8 cellular contexts compared by ENCODE assay signal in the genomic region with DNA sequence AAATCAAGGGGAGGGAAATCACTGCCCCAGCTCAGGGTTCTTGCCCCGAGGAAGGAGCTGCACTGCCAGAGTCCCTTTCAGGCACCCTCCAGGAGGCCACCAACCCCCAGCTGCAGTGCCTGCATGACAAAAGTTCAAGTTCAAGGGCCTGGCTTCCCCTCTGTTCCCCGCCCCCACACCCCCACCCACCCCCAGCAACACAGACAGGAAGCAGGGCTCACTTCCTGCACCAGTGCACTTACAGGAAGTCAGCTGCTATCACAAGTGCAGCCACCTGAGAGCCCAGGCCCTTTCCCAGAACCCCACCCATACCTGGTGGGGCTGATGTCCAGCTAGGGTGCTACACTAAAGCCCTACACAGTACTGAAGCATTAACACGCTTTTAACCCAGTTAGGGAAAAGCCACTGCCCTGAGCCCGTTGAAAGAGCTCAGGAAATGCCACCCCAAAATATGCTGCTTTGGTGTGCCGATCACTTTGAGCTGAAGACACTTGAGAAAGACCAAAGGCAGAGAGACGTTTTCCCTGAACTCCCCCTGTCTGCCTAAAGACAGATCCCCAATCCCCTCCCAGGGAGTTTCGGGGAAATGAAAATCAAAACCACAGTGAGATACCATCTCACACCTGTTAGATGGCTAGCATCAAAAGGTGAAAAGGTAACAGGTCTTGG.
DNase-seq lines count a peak whose midpoint lies in the region; ATAC-seq and TF ChIP-seq lines count a peak whose summit lies in the region.

No MANE protein-coding gene starts in this region.

- no peak overlapping the region for H3K27ac Mint-ChIP-seq in endothelial cell (ENCODE audit: unreplicated experiment)

- ATAC-seq in GM19467 (IDR thresholded peaks at IDR 0.05; ENCODE audit: unreplicated experiment) (peak; percentile 55), HG03521 (IDR thresholded peaks at IDR 0.05; ENCODE audit: unreplicated experiment) (peak; percentile 43)

- H3K4me3 Mint-ChIP-seq in endothelial cell (ENCODE audit: unreplicated experiment), result no peak overlapping the region

- WGBS in lower leg skin, 2 donors, result 53 to 57% methylated on average over 7 of the region's 7 CpGs

- no peak overlapping the region for H3K4me3 ChIP-seq in lower leg skin (ENCODE audit: low read depth, poor library complexity, severe bottlenecking)

- TF ChIP-seq CTCF in lower leg skin (IDR thresholded peaks at IDR 0.05), result no peak
- no peak for TF ChIP-seq CTCF in endothelial cell (IDR thresholded peaks at IDR 0.05; ENCODE audit: unreplicated experiment)

- DNase-seq in activated T-cell treated with anti-CD3 and anti-CD28 coated beads, Interleukin-2, amount 50 U/mL, for 1 hour, result peak; percentile 59
- DNase-seq in stimulated activated CD4-positive, alpha-beta T cell treated with anti-CD3 and anti-CD28 coated beads, Interleukin-1b, Interleukin-23, amount 100 ng/mL, for 48 hours, result peak; percentile 56
- no peak for DNase-seq in lower leg skin (ENCODE audit: low spot score in 2 of 2)
- no peak for DNase-seq in endothelial cell (ENCODE audit: low spot score)
- no peak for DNase-seq in SW 1271 (lab: John Stamatoyannopoulos, UW)
- no peak for DNase-seq in HUDEP-2 (lab: John Stamatoyannopoulos, UW; ENCODE audit: unreplicated experiment in 76 of 76)

- peaks cover 9% of the 10 kb centered on the region for H3K27me3 Mint-ChIP-seq in endothelial cell (ENCODE audit: unreplicated experiment)

- H3K9me3 Mint-ChIP-seq in endothelial cell (ENCODE audit: unreplicated experiment), result no peaks in the 10 kb centered on the region

- H3K4me1 Mint-ChIP-seq in endothelial cell (ENCODE audit: unreplicated experiment), result peaks cover 6% of the 10 kb centered on the region

- intact Hi-C loops in lower leg skin (cut with DNase I; ENCODE audit: low total_unique reads), result no loop called here

- no peaks in the 10 kb centered on the region for H3K36me3 Mint-ChIP-seq in endothelial cell (ENCODE audit: low read depth, unreplicated experiment)

- TF ChIP-seq POLR2A in lower leg skin (IDR thresholded peaks at IDR 0.05), result no peak

Comparison
In these comparisons a context has a peak if more than half of its experiments do, and no peak if none do; other contexts are left out.
1. DNase-seq: peak in activated T-cell treated with anti-CD3 and anti-CD28 coated beads, Interleukin-2, amount 50 U/mL, for 1 hour (single experiment) and stimulated activated CD4-positive, alpha-beta T cell treated with anti-CD3 and anti-CD28 coated beads, Interleukin-1b, Interleukin-23, amount 100 ng/mL, for 48 hours (single experiment); none in lower leg skin (0 of 2), endothelial cell (single experiment), SW 1271 (0 of 2) and HUDEP-2 (0 of 76).